In the genomic region with DNA sequence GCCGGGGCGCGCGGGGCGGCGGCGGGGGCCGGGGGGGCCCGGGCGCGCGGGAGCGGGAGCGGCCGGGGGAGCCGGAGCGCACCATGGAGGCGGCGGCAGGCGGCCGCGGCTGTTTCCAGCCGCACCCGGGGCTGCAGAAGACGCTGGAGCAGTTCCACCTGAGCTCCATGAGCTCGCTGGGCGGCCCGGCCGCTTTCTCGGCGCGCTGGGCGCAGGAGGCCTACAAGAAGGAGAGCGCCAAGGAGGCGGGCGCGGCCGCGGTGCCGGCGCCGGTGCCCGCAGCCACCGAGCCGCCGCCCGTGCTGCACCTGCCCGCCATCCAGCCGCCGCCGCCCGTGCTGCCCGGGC, we compare ENCODE assay signal across 8 cellular contexts. TPM values are rescaled to one million over a fixed set of nuclear protein-coding genes. Genes with fewer than 3 reads are reported as not detected.
DNase-seq lines count a peak whose midpoint lies in the region; ATAC-seq and TF ChIP-seq lines count a peak whose summit lies in the region.

No MANE protein-coding gene starts in this region.

- in situ Hi-C loops in KBM-7 (cut with MboI; ENCODE audit: low pct_unique_long_range_greater_than_20kb, low sequenced_read_pairs) = no loop called here

- H3K9me3 Mint-ChIP-seq in IgD-negative memory B cell = no peaks in the 10 kb centered on the region

- H3K9me3 ChIP-seq in breast epithelium (no peaks in the 10 kb centered on the region), lung (ENCODE audit: control insufficient read depth in 2 of 2, insufficient read depth in 1 of 2, low read length in 1 of 2) (peaks cover 0 to 5% of the 10 kb centered on the region in 2 donors), vagina (no peaks in the 10 kb centered on the region)

- peak overlapping the region in 2 of 3 donors; percentile 97 to 99 for H3K27ac Mint-ChIP-seq in IgD-negative memory B cell

- H3K4me3 Mint-ChIP-seq in IgD-negative memory B cell = peak overlapping the region; percentile 94 to 99 (median 97)

- H3K4me3 ChIP-seq in breast epithelium (peak overlapping the region; percentile 66 to 80 (median 72)), lung (peak overlapping the region; percentile 80), vagina (peak overlapping the region; percentile 60 to 63)

- DNase-seq in breast epithelium (ENCODE audit: low spot score in 2 of 2) (no peak), lung (ENCODE audit: low spot score) (no peak), vagina (ENCODE audit: extremely low spot score in 2 of 2) (no peak), occipital lobe (lab: John Stamatoyannopoulos, UW) (no peak), KBM-7 (no peak)

- intact Hi-C loops in breast epithelium (cut with DNase I; ENCODE audit: low total_unique reads) (no loop called here), vagina (cut with DNase I) (loop anchor here (1.0 to 2.0 kb wide), 2 partner anchors 16 to 90 kb away; no protein-coding TSS in a partner anchor)

- TF ChIP-seq POLR2A in breast epithelium (IDR thresholded peaks at IDR 0.05) = no peak
- TF ChIP-seq POLR2A in vagina (IDR thresholded peaks at IDR 0.05) = no peak

- TF ChIP-seq CTCF in C4-2B (conservative IDR thresholded peaks at IDR 0.05) (no peak), breast epithelium (IDR thresholded peaks at IDR 0.05) (no peak), lung (IDR thresholded peaks at IDR 0.05; ENCODE audit: control extremely low read depth, extremely low read depth) (no peak), vagina (IDR thresholded peaks at IDR 0.05) (no peak)

- H3K4me1 ChIP-seq in breast epithelium (peaks cover 11 to 26% of the 10 kb centered on the region in 2 donors), lung (ENCODE audit: control insufficient read depth in 2 of 2, insufficient read depth in 2 of 2, low read length in 2 of 2) (peaks cover 12 to 29% of the 10 kb centered on the region in 2 donors), vagina (peaks cover 51% of the 10 kb centered on the region)

- peak overlapping the region; percentile 92 for H3K27ac ChIP-seq in C4-2B
- H3K27ac ChIP-seq in breast epithelium = peak overlapping the region; percentile 88 to 96
- H3K27ac ChIP-seq in lung (ENCODE audit: low read depth in 1 of 2, low read length in 1 of 2) = peak overlapping the region; percentile 66 to 93
- peak overlapping the region; percentile 96 for H3K27ac ChIP-seq in vagina

- H3K27me3 ChIP-seq in breast epithelium (no peaks in the 10 kb centered on the region), lung (ENCODE audit: control insufficient read depth, insufficient read depth) (no peaks in the 10 kb centered on the region), vagina (no peaks in the 10 kb centered on the region)

- WGBS in lung, 2 donors = 0 to 1% methylated on average over 14 to 53 of the region's 53 CpGs

- peaks cover 20 to 36% (median 29%) of the 10 kb centered on the region in 3 donors for H3K4me1 Mint-ChIP-seq in IgD-negative memory B cell

- no peak for ATAC-seq in lung (ENCODE audit: insufficient read depth, low FRiP score)
- no peak for ATAC-seq in HG02678 (IDR thresholded peaks at IDR 0.05; ENCODE audit: unreplicated experiment)

- no peaks in the 10 kb centered on the region for H3K27me3 Mint-ChIP-seq in IgD-negative memory B cell

- no peaks in the 10 kb centered on the region for H3K36me3 ChIP-seq in breast epithelium
- no peaks in the 10 kb centered on the region for H3K36me3 ChIP-seq in lung (ENCODE audit: control insufficient read depth in 2 of 2, insufficient read depth in 2 of 2, low read length in 2 of 2)
- H3K36me3 ChIP-seq in vagina = no peaks in the 10 kb centered on the region

- H3K36me3 Mint-ChIP-seq in IgD-negative memory B cell = no peaks in the 10 kb centered on the region

RNA-seq across cellular contexts. Expression of gene SKI, which starts 0.5 kb away (rescaled TPM):
- polyA plus RNA-seq in IgD-negative memory B cell (0.78 TPM), lung (10 to 100 TPM; 17.1 to 33.8 TPM)
- total RNA-seq in breast epithelium (10 to 100 TPM; 22.1 to 33.8 (median 26.7) TPM), lung (10 to 100 TPM; 47.7 to 90.7 TPM), vagina (53.8 TPM), occipital lobe (19.3 TPM)

RNA-seq across cellular contexts. Expression of gene FAAP20, which starts 34.1 kb away (rescaled TPM):
- polyA plus RNA-seq in IgD-negative memory B cell = 78.2 TPM
- total RNA-seq in breast epithelium = 10 to 100 TPM; 28.6 to 33.1 (median 29.9) TPM
- total RNA-seq in lung = 10 to 100 TPM; 16.8 to 71.6 TPM
- polyA plus RNA-seq in lung = 10 to 100 TPM; 65.2 to 87.9 TPM
- 92.3 TPM for total RNA-seq in vagina
- 20.3 TPM for total RNA-seq in occipital lobe
